14 cellular contexts compared by ENCODE assay signal in genomic region chr10:22723783-22724182, GRCh38. TPM values are rescaled to one million over a fixed set of nuclear protein-coding genes. Genes with fewer than 3 reads are reported as not detected.
A peak's percentile ranks its signal among the peaks of the same experiment; 100 is the strongest.
DNase-seq lines count a peak whose midpoint lies in the region; ATAC-seq and TF ChIP-seq lines count a peak whose summit lies in the region.
"Had no signal": no experiment of that assay in that cellular context is flagged by ENCODE, and none has a peak within 500 bp of the region (broad histone marks: within the 10 kb centered on the region; RNA-seq: fewer than 3 reads in every experiment).

No MANE protein-coding gene starts in this region.

- H3K36me3 Mint-ChIP-seq in activated T-cell treated with anti-CD3 and anti-CD28 coated beads, Interleukin-2, amount 50 U/mL, for 72 hours (ENCODE audit: insufficient read depth in 2 of 2), result peaks cover 0 to 1% of the 10 kb centered on the region in 2 donors
- no peaks in the 10 kb centered on the region for H3K36me3 Mint-ChIP-seq in activated T-cell treated with anti-CD3 and anti-CD28 coated beads, Interleukin-2, amount 50 U/mL, for 4 hours (ENCODE audit: insufficient read depth)

- TF ChIP-seq EP300 in suprapubic skin (IDR thresholded peaks at IDR 0.05) (no peak), gastroesophageal sphincter (IDR thresholded peaks at IDR 0.05) (no peak)

- no peaks in the 10 kb centered on the region for H3K27me3 ChIP-seq in suprapubic skin
- H3K27me3 ChIP-seq in gastroesophageal sphincter, result no peaks in the 10 kb centered on the region
- H3K27me3 ChIP-seq: thyroid gland had no signal

- H3K9me3 ChIP-seq in suprapubic skin (no peaks in the 10 kb centered on the region), gastroesophageal sphincter (no peaks in the 10 kb centered on the region)
- H3K9me3 ChIP-seq: A549, thyroid gland had no signal

- H3K27me3 Mint-ChIP-seq in activated T-cell treated with anti-CD3 and anti-CD28 coated beads, Interleukin-2, amount 50 U/mL, for 72 hours (ENCODE audit: low read depth), result no peaks in the 10 kb centered on the region
- H3K27me3 Mint-ChIP-seq in activated T-cell treated with anti-CD3 and anti-CD28 coated beads, Interleukin-2, amount 50 U/mL, for 4 hours (ENCODE audit: low read depth), result no peaks in the 10 kb centered on the region
- no peaks in the 10 kb centered on the region for H3K27me3 Mint-ChIP-seq in stimulated activated naive CD8-positive, alpha-beta T cell treated with anti-CD3 and anti-CD28 coated beads, Interleukin-15, amount 100 ng/mL, for 72 hours

- no peak for TF ChIP-seq POLR2A in suprapubic skin (IDR thresholded peaks at IDR 0.05)
- TF ChIP-seq POLR2A in gastroesophageal sphincter (IDR thresholded peaks at IDR 0.05), result no peak

- WGBS in suprapubic skin, result 85% methylated on average over 6 of the region's 6 CpGs
- WGBS in gastroesophageal sphincter (ENCODE audit: low coverage in 1 of 2), 2 donors, result 78 to 90% methylated on average over 2 to 4 of the region's 6 CpGs

- H3K27ac ChIP-seq in suprapubic skin, result no peak overlapping the region
- H3K27ac ChIP-seq in gastroesophageal sphincter, result no peak overlapping the region
- H3K27ac ChIP-seq: A549, thyroid gland had no signal

- H3K4me1 Mint-ChIP-seq in activated T-cell treated with anti-CD3 and anti-CD28 coated beads, Interleukin-2, amount 50 U/mL, for 72 hours (ENCODE audit: low read depth), result peaks cover 26% of the 10 kb centered on the region
- H3K4me1 Mint-ChIP-seq in activated T-cell treated with anti-CD3 and anti-CD28 coated beads, Interleukin-2, amount 50 U/mL, for 4 hours (ENCODE audit: low read depth), result peaks cover 6% of the 10 kb centered on the region
- peaks cover 37% of the 10 kb centered on the region for H3K4me1 Mint-ChIP-seq in stimulated activated naive CD8-positive, alpha-beta T cell treated with anti-CD3 and anti-CD28 coated beads, Interleukin-15, amount 100 ng/mL, for 72 hours

- TF ChIP-seq CTCF in suprapubic skin (IDR thresholded peaks at IDR 0.05) (no peak), gastroesophageal sphincter (IDR thresholded peaks at IDR 0.05) (no peak)

- H3K36me3 ChIP-seq in suprapubic skin (no peaks in the 10 kb centered on the region), gastroesophageal sphincter (no peaks in the 10 kb centered on the region)
- H3K36me3 ChIP-seq: thyroid gland had no signal

- no peaks in the 10 kb centered on the region for H3K9me3 Mint-ChIP-seq in activated T-cell treated with anti-CD3 and anti-CD28 coated beads, Interleukin-2, amount 50 U/mL, for 72 hours
- H3K9me3 Mint-ChIP-seq in activated T-cell treated with anti-CD3 and anti-CD28 coated beads, Interleukin-2, amount 50 U/mL, for 4 hours, result no peaks in the 10 kb centered on the region
- H3K9me3 Mint-ChIP-seq in stimulated activated naive CD8-positive, alpha-beta T cell treated with anti-CD3 and anti-CD28 coated beads, Interleukin-15, amount 100 ng/mL, for 72 hours, result no peaks in the 10 kb centered on the region

- ATAC-seq in activated T-cell treated with anti-CD3 and anti-CD28 coated beads, Interleukin-2, amount 50 U/mL, for 72 hours (replicated peaks in 1 of 2), result peak; percentile 37 to 49
- ATAC-seq in activated T-cell treated with anti-CD3 and anti-CD28 coated beads, Interleukin-2, amount 50 U/mL, for 4 hours, result no peak
- ATAC-seq in GM21723 (IDR thresholded peaks at IDR 0.05; ENCODE audit: unreplicated experiment) (peak; percentile 61), HG03175 (IDR thresholded peaks at IDR 0.05; ENCODE audit: unreplicated experiment) (peak; percentile 51), gastroesophageal sphincter (no peak)
- ATAC-seq in stimulated activated naive CD8-positive, alpha-beta T cell treated with anti-CD3 and anti-CD28 coated beads, Interleukin-15, amount 100 ng/mL, for 72 hours, result no peak
- ATAC-seq: A549 had no signal

- H3K27ac Mint-ChIP-seq in activated T-cell treated with anti-CD3 and anti-CD28 coated beads, Interleukin-2, amount 50 U/mL, for 72 hours, result peak overlapping the region; percentile 7
- H3K27ac Mint-ChIP-seq in stimulated activated naive CD8-positive, alpha-beta T cell treated with anti-CD3 and anti-CD28 coated beads, Interleukin-15, amount 100 ng/mL, for 72 hours, result peak overlapping the region in 1 of 2 donors; percentile 69

- H3K4me3 ChIP-seq in suprapubic skin, result no peak overlapping the region
- no peak overlapping the region for H3K4me3 ChIP-seq in gastroesophageal sphincter
- H3K4me3 ChIP-seq: A549, thyroid gland had no signal

- H3K4me1 ChIP-seq in suprapubic skin (no peaks in the 10 kb centered on the region), gastroesophageal sphincter (no peaks in the 10 kb centered on the region)
- H3K4me1 ChIP-seq: A549, thyroid gland had no signal

- no peak for DNase-seq in activated T-cell treated with anti-CD3 and anti-CD28 coated beads, Interleukin-2, amount 50 U/mL, for 72 hours
- DNase-seq in activated T-cell treated with anti-CD3 and anti-CD28 coated beads, Interleukin-2, amount 50 U/mL, for 4 hours, result no peak
- no peak for DNase-seq in stimulated activated naive CD8-positive, alpha-beta T cell treated with anti-CD3 and anti-CD28 coated beads, Interleukin-15, amount 100 ng/mL, for 72 hours
- no peak for DNase-seq in DMS153 treated with DMSO at 0.1 percent for 48 hours (lab: John Stamatoyannopoulos, UW; ENCODE audit: unreplicated experiment)
- DNase-seq in suprapubic skin (ENCODE audit: low spot score in 2 of 2), result no peak
- DNase-seq: EL; NCI-H1048; stimulated activated CD4-positive, alpha-beta T cell treated with anti-CD3 and anti-CD28 coated beads, Interleukin-2, amount 100 ng/mL, for 48 hours; T-helper 9 cell; thyroid gland had no signal

- H3K4me3 Mint-ChIP-seq in activated T-cell treated with anti-CD3 and anti-CD28 coated beads, Interleukin-2, amount 50 U/mL, for 72 hours, result peak overlapping the region; percentile 14 to 52
- no peak overlapping the region for H3K4me3 Mint-ChIP-seq in activated T-cell treated with anti-CD3 and anti-CD28 coated beads, Interleukin-2, amount 50 U/mL, for 4 hours
- H3K4me3 Mint-ChIP-seq in stimulated activated naive CD8-positive, alpha-beta T cell treated with anti-CD3 and anti-CD28 coated beads, Interleukin-15, amount 100 ng/mL, for 72 hours, result peak overlapping the region; percentile 25 to 42

RNA-seq across cellular contexts. Expression of gene PIP4K2A, which starts 9.4 kb away (rescaled TPM):
- total RNA-seq in activated T-cell treated with anti-CD3 and anti-CD28 coated beads, Interleukin-2, amount 50 U/mL, for 72 hours, result 100 to 1,000 TPM; 104 to 138 TPM
- total RNA-seq in activated T-cell treated with anti-CD3 and anti-CD28 coated beads, Interleukin-2, amount 50 U/mL, for 4 hours, result 10 to 100 TPM; 64.3 to 79.2 (median 78.1) TPM
- total RNA-seq in suprapubic skin, result 10 to 100 TPM in 2 of 4 donors, 1 to 10 TPM in 2; 7.4 to 60.3 (median 9.9) TPM
- 10 to 100 TPM; 30.4 to 57.2 (median 51.3) TPM for total RNA-seq in gastroesophageal sphincter

Comparison
In these comparisons a context has a peak if more than half of its experiments do, and no peak if none do; other contexts are left out.
1. ATAC-seq: peak in activated T-cell treated with anti-CD3 and anti-CD28 coated beads, Interleukin-2, amount 50 U/mL, for 72 hours (2 of 2), GM21723 (single experiment) and HG03175 (single experiment); none in activated T-cell treated with anti-CD3 and anti-CD28 coated beads, Interleukin-2, amount 50 U/mL, for 4 hours (0 of 2), stimulated activated naive CD8-positive, alpha-beta T cell treated with anti-CD3 and anti-CD28 coated beads, Interleukin-15, amount 100 ng/mL, for 72 hours (single experiment) and gastroesophageal sphincter (single experiment).